In the genomic region with DNA sequence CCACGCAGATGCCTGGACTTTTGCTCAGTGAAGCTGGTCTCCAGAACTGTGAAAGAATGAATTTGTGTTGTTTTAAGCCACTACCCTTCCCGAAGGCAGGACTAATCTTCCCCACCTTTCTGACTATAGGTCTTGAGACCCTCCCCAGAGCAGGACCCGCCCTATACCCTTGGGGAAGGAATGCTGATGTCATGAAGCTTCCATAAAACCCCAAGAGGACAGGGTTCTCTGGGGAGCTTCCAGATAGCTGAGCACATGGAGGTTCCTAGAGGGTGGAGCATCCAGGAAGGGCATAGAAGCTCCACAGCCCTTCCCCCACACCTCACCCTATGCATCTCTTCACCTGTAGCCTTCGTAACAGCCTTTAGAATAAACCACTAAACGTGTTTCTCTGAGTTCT, we compare ENCODE assay signal across 28 cellular contexts.
DNase-seq lines count a peak whose midpoint lies in the region; ATAC-seq, FAIRE-seq and TF ChIP-seq lines count a peak whose summit lies in the region.
"Had no signal": no experiment of that assay in that cellular context is flagged by ENCODE, and none has a peak within 500 bp of the region (broad histone marks: within the 10 kb centered on the region; RNA-seq: fewer than 3 reads in every experiment).

No MANE protein-coding gene starts in this region.

- DNase-seq in Calu3 (no peak), Panc1 (ENCODE audit: low read depth, low spot score) (no peak), prostate gland (ENCODE audit: low spot score) (no peak), small intestine (no peak), kidney tubule cell (ENCODE audit: low spot score) (no peak)
- DNase-seq: activated CD4-positive, alpha-beta T cell treated with anti-CD3 and anti-CD28 coated beads, Interleukin-2, amount 10 ng/mL, durations not matched to agents 7 days and 5 days; CD8-positive, alpha-beta T cell; effector memory CD8-positive, alpha-beta T cell; esophagus squamous epithelium; naive thymus-derived CD8-positive, alpha-beta T cell; NCI-H1092; NCI-H1930; NCI-H226; NCI-H774; pancreas; SHP77 treated with DMSO at 0.1 percent for 48 hours; sigmoid colon; T-helper 1 cell had no signal

- no peak for FAIRE-seq in small intestine (lab: Jason Lieb, UNC)
- FAIRE-seq: GM12892, pancreas had no signal

- H3K36me3 ChIP-seq in Panc1 (ENCODE audit: control insufficient read depth, insufficient read depth, low read length) = no peaks in the 10 kb centered on the region; the same call in 1 of the 2 replicates
- H3K36me3 ChIP-seq in prostate gland = no peaks in the 10 kb centered on the region
- H3K36me3 ChIP-seq in small intestine (ENCODE audit: control insufficient read depth in 2 of 2, insufficient read depth in 2 of 2, low read length in 2 of 2) = no peaks in the 10 kb centered on the region
- H3K36me3 ChIP-seq: ascending aorta, gastroesophageal sphincter, pancreas, sigmoid colon, suprapubic skin, vagina had no signal

- TF ChIP-seq CTCF in Calu3 (IDR thresholded peaks at IDR 0.05; ENCODE audit: unreplicated experiment) (no peak), Panc1 (IDR thresholded peaks at IDR 0.05) (no peak), prostate gland (IDR thresholded peaks at IDR 0.05) (no peak)

- no peaks in the 10 kb centered on the region for H3K27me3 Mint-ChIP-seq in Calu3 (ENCODE audit: unreplicated experiment)
- H3K27me3 Mint-ChIP-seq: activated CD4-positive, alpha-beta T cell treated with anti-CD3 and anti-CD28 coated beads, Interleukin-2, amount 10 ng/mL, durations not matched to agents 7 days and 5 days; memory B cell had no signal

- WGBS in prostate gland = 85% methylated on average over 5 of the region's 5 CpGs
- 69 to 77% (median 72%) methylated on average over 5 of the region's 5 CpGs for WGBS in small intestine, 3 donors

- ATAC-seq in Panc1 = no peak
- ATAC-seq in GM21737 (IDR thresholded peaks at IDR 0.05; ENCODE audit: unreplicated experiment) = no peak
- ATAC-seq: CD8-positive, alpha-beta T cell; effector memory CD8-positive, alpha-beta T cell; gastroesophageal sphincter; naive thymus-derived CD8-positive, alpha-beta T cell had no signal

- H3K4me3 Mint-ChIP-seq in Calu3 (ENCODE audit: low read depth, unreplicated experiment) = no peak overlapping the region
- H3K4me3 Mint-ChIP-seq: activated CD4-positive, alpha-beta T cell treated with anti-CD3 and anti-CD28 coated beads, Interleukin-2, amount 10 ng/mL, durations not matched to agents 7 days and 5 days; activated naive CD4-positive, alpha-beta T cell treated with anti-CD3 and anti-CD28 coated beads, Interleukin-2, amount 50 U/mL, for 24 hours; activated T-helper 1 cell treated with anti-CD3 and anti-CD28 coated beads, Interleukin-12 subunit alpha, Interleukin-12 subunit beta, Interleukin-2, Interleukin-4 antibody, amounts not matched to agents 30 ng/mL and 10 ng/mL and 1 ng/mL, durations not matched to agents 14 hours and 24 hours and 36 hours; CD8-positive, alpha-beta T cell; effector memory CD8-positive, alpha-beta T cell; memory B cell; naive thymus-derived CD8-positive, alpha-beta T cell had no signal

- H3K27ac Mint-ChIP-seq in Calu3 (ENCODE audit: unreplicated experiment) = peak overlapping the region; percentile 99
- H3K27ac Mint-ChIP-seq: activated CD4-positive, alpha-beta T cell treated with anti-CD3 and anti-CD28 coated beads, Interleukin-2, amount 10 ng/mL, durations not matched to agents 7 days and 5 days; activated naive CD4-positive, alpha-beta T cell treated with anti-CD3 and anti-CD28 coated beads, Interleukin-2, amount 50 U/mL, for 24 hours; activated T-helper 1 cell treated with anti-CD3 and anti-CD28 coated beads, Interleukin-12 subunit alpha, Interleukin-12 subunit beta, Interleukin-2, Interleukin-4 antibody, amounts not matched to agents 30 ng/mL and 10 ng/mL and 1 ng/mL, durations not matched to agents 14 hours and 24 hours and 36 hours; CD8-positive, alpha-beta T cell; effector memory CD8-positive, alpha-beta T cell; memory B cell had no signal

- intact Hi-C loops in Calu3 (cut with micrococcal nuclease; ENCODE audit: unreplicated experiment) = loop anchor here (5.0 kb wide), 4 partner anchors 49 to 309 kb away; no protein-coding TSS in a partner anchor
- intact Hi-C loops in Panc1 (cut with micrococcal nuclease; ENCODE audit: unreplicated experiment) = no loop called here
- intact Hi-C loops in prostate gland (cut with DNase I) = no loop called here

- H3K9me3 ChIP-seq in Panc1 (ENCODE audit: control insufficient read depth, insufficient read depth, low read depth, low read length) = no peaks in the 10 kb centered on the region
- H3K9me3 ChIP-seq in prostate gland = no peaks in the 10 kb centered on the region
- H3K9me3 ChIP-seq in small intestine (ENCODE audit: control insufficient read depth, low read depth) = no peaks in the 10 kb centered on the region
- H3K9me3 ChIP-seq: ascending aorta, esophagus squamous epithelium, gastroesophageal sphincter, pancreas, sigmoid colon, suprapubic skin, vagina had no signal

- no peak overlapping the region for H3K4me3 ChIP-seq in Panc1 (ENCODE audit: low read depth in 2 of 2, low read length in 2 of 2)
- no peak overlapping the region for H3K4me3 ChIP-seq in prostate gland
- no peak overlapping the region for H3K4me3 ChIP-seq in small intestine (ENCODE audit: low read depth in 1 of 2, low read length in 2 of 2)
- H3K4me3 ChIP-seq: ascending aorta, esophagus squamous epithelium, gastroesophageal sphincter, pancreas, sigmoid colon, suprapubic skin, vagina had no signal

- POLR2A ChIA-PET in Panc1 (lab: Charles Lee) = no interaction called here

- peaks cover 93% of the 10 kb centered on the region for H3K4me1 Mint-ChIP-seq in Calu3 (ENCODE audit: low read depth, unreplicated experiment)
- H3K4me1 Mint-ChIP-seq: activated CD4-positive, alpha-beta T cell treated with anti-CD3 and anti-CD28 coated beads, Interleukin-2, amount 10 ng/mL, durations not matched to agents 7 days and 5 days; activated naive CD4-positive, alpha-beta T cell treated with anti-CD3 and anti-CD28 coated beads, Interleukin-2, amount 50 U/mL, for 24 hours; naive thymus-derived CD8-positive, alpha-beta T cell had no signal

- CTCF ChIA-PET in Calu3 (lab: Charles Lee) = no interaction called here
- CTCF ChIA-PET in Panc1 (lab: Charles Lee) = no interaction called here

- peaks cover 81% of the 10 kb centered on the region for H3K36me3 Mint-ChIP-seq in Calu3 (ENCODE audit: insufficient read depth, unreplicated experiment)
- H3K36me3 Mint-ChIP-seq: activated naive CD4-positive, alpha-beta T cell treated with anti-CD3 and anti-CD28 coated beads, Interleukin-2, amount 50 U/mL, for 24 hours; CD8-positive, alpha-beta T cell; memory B cell; naive thymus-derived CD8-positive, alpha-beta T cell had no signal

- H3K27me3 ChIP-seq in Panc1 (ENCODE audit: control insufficient read depth, insufficient read depth, low read length) = no peaks in the 10 kb centered on the region
- H3K27me3 ChIP-seq in prostate gland (replicated peaks; ENCODE audit: insufficient read depth) = no peaks in the 10 kb centered on the region
- H3K27me3 ChIP-seq in small intestine (ENCODE audit: control insufficient read depth in 2 of 2, insufficient read depth in 2 of 2, low read length in 2 of 2) = no peaks in the 10 kb centered on the region
- H3K27me3 ChIP-seq: ascending aorta, esophagus squamous epithelium, pancreas, sigmoid colon, suprapubic skin, vagina had no signal

- H3K4me1 ChIP-seq in Panc1 (ENCODE audit: control insufficient read depth, insufficient read depth, low read length) = peaks cover 56% of the 10 kb centered on the region
- peaks cover 21% of the 10 kb centered on the region for H3K4me1 ChIP-seq in prostate gland (replicated peaks)
- H3K4me1 ChIP-seq in small intestine (ENCODE audit: control insufficient read depth in 2 of 2, insufficient read depth in 1 of 2, low read depth in 1 of 2, low read length in 1 of 2) = peaks cover 9 to 16% of the 10 kb centered on the region in 2 donors
- H3K4me1 ChIP-seq: ascending aorta had no signal

- H3K27ac ChIP-seq in Panc1 (ENCODE audit: low read length) (peak overlapping the region; percentile 82), cingulate gyrus (ENCODE audit: low read depth, low read length) (peak overlapping the region; percentile 88), prostate gland (peak overlapping the region; percentile 54 to 63), small intestine (ENCODE audit: low read depth in 1 of 2, low read length in 1 of 2) (peak overlapping the region in 1 of 2 donors; percentile 15)
- H3K27ac ChIP-seq: ascending aorta, gastroesophageal sphincter, suprapubic skin, vagina had no signal

- in situ Hi-C loops in Panc1 (cut with HindIII; ENCODE audit: low pct_unique_long_range_greater_than_20kb, low sequenced_read_pairs) = loop anchor here (25.0 kb wide), 1 partner anchor 271 kb away; no protein-coding TSS in a partner anchor

- H3K9me3 Mint-ChIP-seq in Calu3 (ENCODE audit: low read depth, unreplicated experiment) = no peaks in the 10 kb centered on the region
- H3K9me3 Mint-ChIP-seq: activated CD4-positive, alpha-beta T cell treated with anti-CD3 and anti-CD28 coated beads, Interleukin-2, amount 10 ng/mL, durations not matched to agents 7 days and 5 days; activated naive CD4-positive, alpha-beta T cell treated with anti-CD3 and anti-CD28 coated beads, Interleukin-2, amount 50 U/mL, for 24 hours; CD8-positive, alpha-beta T cell; effector memory CD8-positive, alpha-beta T cell had no signal

- BruUV-seq in Calu3 (replicated peaks; lab: Mats Ljungman, UMichigan) (no TSS peak), Panc1 (replicated peaks; lab: Mats Ljungman, UMichigan) (no TSS peak)

- no peak for TF ChIP-seq POLR2A in prostate gland (IDR thresholded peaks at IDR 0.05)
